In genomic region chr11:76783901-76784813, GRCh38 we compare ENCODE assay signal across 8 cellular contexts. TPM values are rescaled to one million over a fixed set of nuclear protein-coding genes. Genes with fewer than 3 reads are reported as not detected.
DNase-seq lines count a peak whose midpoint lies in the region; ATAC-seq, FAIRE-seq and TF ChIP-seq lines count a peak whose summit lies in the region.

No MANE protein-coding gene starts in this region.

- no peak for TF ChIP-seq EP300 in suprapubic skin (IDR thresholded peaks at IDR 0.05)

- H3K9me3 ChIP-seq in DND-41 (ENCODE audit: insufficient read depth, low read length, severe bottlenecking) (no peaks in the 10 kb centered on the region), MM.1S (replicated peaks; ENCODE audit: insufficient read depth, low read length) (no peaks in the 10 kb centered on the region), kidney (ENCODE audit: control insufficient read depth in 1 of 2, low read length in 2 of 2) (no peaks in the 10 kb centered on the region), suprapubic skin (no peaks in the 10 kb centered on the region)

- H3K79me2 ChIP-seq in DND-41 (ENCODE audit: insufficient read depth, low read length): 0 out of 2 replicates have a peak, but pooled peaks cover 9% of the 10 kb centered on the region
- H3K79me2 ChIP-seq in MM.1S (ENCODE audit: low read length): no peaks in the 10 kb centered on the region

- intact Hi-C loops in kidney (cut with DNase I): no loop called here

- no peaks in the 10 kb centered on the region for H3K9me2 ChIP-seq in MM.1S (replicated peaks; ENCODE audit: insufficient read depth, low read length)

- H3K27ac ChIP-seq in DND-41 (ENCODE audit: low read length): no peak overlapping the region
- H3K27ac ChIP-seq in MM.1S (ENCODE audit: low read length): no peak overlapping the region
- H3K27ac ChIP-seq in kidney (ENCODE audit: low read depth in 2 of 2, low read length in 2 of 2): peak overlapping the region; percentile 69 to 95
- peak overlapping the region; percentile 97 for H3K27ac ChIP-seq in suprapubic skin

- in situ Hi-C loops in T47D (cut with HindIII; ENCODE audit: low pct_unique_long_range_greater_than_20kb, low sequenced_read_pairs): no loop called here

- FAIRE-seq in kidney (lab: Jason Lieb, UNC): no peak

- ATAC-seq in DND-41 (ENCODE audit: insufficient read depth, low read depth) (no peak), HG03342 (IDR thresholded peaks at IDR 0.05; ENCODE audit: unreplicated experiment) (no peak)

- H2AFZ ChIP-seq in DND-41 (ENCODE audit: low read depth, low read length) (no peak overlapping the region), MM.1S (ENCODE audit: low read length) (no peak overlapping the region)

- WGBS in suprapubic skin: 0% methylated on average over 1 of the region's 64 CpGs

- H3K36me3 ChIP-seq in DND-41 (ENCODE audit: insufficient read depth, low read length): no peaks in the 10 kb centered on the region; the same call in 1 of the 2 replicates
- H3K36me3 ChIP-seq in MM.1S (replicated peaks; ENCODE audit: insufficient read depth, low read length): no peaks in the 10 kb centered on the region
- peaks cover 0 to 2% of the 10 kb centered on the region in 2 donors for H3K36me3 ChIP-seq in kidney (ENCODE audit: control insufficient read depth in 1 of 2, insufficient read depth in 2 of 2, low read length in 2 of 2)
- H3K36me3 ChIP-seq in suprapubic skin: no peaks in the 10 kb centered on the region

- TF ChIP-seq POLR2A in suprapubic skin (IDR thresholded peaks at IDR 0.05): no peak

- H3K27me3 ChIP-seq in DND-41 (ENCODE audit: insufficient read depth, low read length, poor library complexity): no peaks in the 10 kb centered on the region
- H3K27me3 ChIP-seq in MM.1S (replicated peaks; ENCODE audit: insufficient read depth, low read length): no peaks in the 10 kb centered on the region
- H3K27me3 ChIP-seq in suprapubic skin: no peaks in the 10 kb centered on the region

- H3K4me1 ChIP-seq in DND-41 (ENCODE audit: insufficient read depth, low read length) (peaks cover 32% of the 10 kb centered on the region), MM.1S (ENCODE audit: low read length) (peaks cover 7% of the 10 kb centered on the region; the same call in 1 of the 2 replicates), kidney (ENCODE audit: control insufficient read depth in 1 of 2, insufficient read depth in 1 of 2, low read depth in 1 of 2, low read length in 2 of 2) (peaks cover 34 to 38% of the 10 kb centered on the region in 2 donors), suprapubic skin (peaks cover 83% of the 10 kb centered on the region)

- H4K20me1 ChIP-seq in DND-41 (ENCODE audit: insufficient read depth, low read length): peaks cover 30% of the 10 kb centered on the region; the same call in 1 of the 2 replicates
- no peaks in the 10 kb centered on the region for H4K20me1 ChIP-seq in MM.1S (ENCODE audit: insufficient read depth, low read length)

- TF ChIP-seq CTCF in DND-41 (IDR thresholded peaks at IDR 0.05; ENCODE audit: borderline replicate concordance, extremely low read depth, low read length, poor library complexity, severe bottlenecking): no peak
- TF ChIP-seq CTCF in MM.1S (IDR thresholded peaks at IDR 0.05; ENCODE audit: low read length): no peak
- no peak for TF ChIP-seq CTCF in kidney (IDR thresholded peaks at IDR 0.05; ENCODE audit: borderline replicate concordance, extremely low read depth, insufficient read depth)
- TF ChIP-seq CTCF in suprapubic skin (IDR thresholded peaks at IDR 0.05): no peak

- peak overlapping the region; percentile 83 for H3K4me2 ChIP-seq in DND-41 (ENCODE audit: insufficient read depth, low read length)
- peak overlapping the region; percentile 84; the same call in 1 of the 2 replicates for H3K4me2 ChIP-seq in MM.1S (ENCODE audit: low read depth, low read length)

- H3K9ac ChIP-seq in DND-41 (ENCODE audit: low read depth, low read length) (peak overlapping the region; percentile 83), MM.1S (ENCODE audit: low read length) (no peak overlapping the region; the same call in 1 of the 2 replicates), kidney (ENCODE audit: low read length in 2 of 2) (peak overlapping the region; percentile 77 to 97)

- DNase-seq in DND-41 (peak; percentile 27), MM.1S (no peak), T47D (ENCODE audit: low read depth in 1 of 2, low spot score in 1 of 2) (peak; percentile 50 to 66), kidney (peak; percentile 90), suprapubic skin (ENCODE audit: low spot score in 2 of 2) (peak in 1 of 2 donors; percentile 81), NCI-H1092 treated with DMSO at 0.1 percent for 48 hours (lab: John Stamatoyannopoulos, UW) (no peak), NCI-H2107 treated with DMSO at 0.1 percent for 48 hours (lab: John Stamatoyannopoulos, UW; ENCODE audit: unreplicated experiment) (no peak)

- H3F3A ChIP-seq in MM.1S (ENCODE audit: insufficient read depth, low read length): peaks cover 8% of the 10 kb centered on the region

- H3K4me3 ChIP-seq in DND-41 (ENCODE audit: low read depth in 1 of 2, low read length in 2 of 2) (peak overlapping the region; percentile 74 to 89; a peak in 3 of 4 replicates), MM.1S (ENCODE audit: low read length) (peak overlapping the region; percentile 73; the same call in 1 of the 2 replicates), kidney (ENCODE audit: low read length in 2 of 2) (peak overlapping the region; percentile 85 to 87), suprapubic skin (peak overlapping the region; percentile 85)

RNA-seq across cellular contexts. Expression of gene TSKU, which starts 1.0 kb away (rescaled TPM):
- 27.3 TPM for total RNA-seq in kidney
- 41.0 TPM for polyA plus RNA-seq in kidney (ENCODE audit: insufficient read depth, low read depth, low replicate concordance)
- total RNA-seq in suprapubic skin: 100 to 1,000 TPM in 3 of 4 donors, 10 to 100 TPM in 1; 85.5 to 155 (median 128) TPM

Comparison
In these comparisons a context has a peak if more than half of its experiments do, and no peak if none do; other contexts are left out.
1. DNase-seq: peak in DND-41 (single experiment), T47D (2 of 2) and kidney (single experiment); none in MM.1S (single experiment), NCI-H1092 treated with DMSO at 0.1 percent for 48 hours (single experiment) and NCI-H2107 treated with DMSO at 0.1 percent for 48 hours (single experiment).
2. H3K27ac ChIP-seq: peak in kidney (2 of 2) and suprapubic skin (single experiment); none in DND-41 (single experiment) and MM.1S (single experiment).
3. Peak in every context shown above with its lines, with median percentiles within 50 percentile points of each other: H3K4me3 ChIP-seq.